ENCODE assay signal across 12 cellular contexts in genomic region chr1:1538989-1539309, GRCh38. TPM values are rescaled to one million over a fixed set of nuclear protein-coding genes. Genes with fewer than 3 reads are reported as not detected.
A peak's percentile ranks its signal among the peaks of the same experiment; 100 is the strongest.
DNase-seq lines count a peak whose midpoint lies in the region; ATAC-seq and TF ChIP-seq lines count a peak whose summit lies in the region.
"Had no signal": no experiment of that assay in that cellular context is flagged by ENCODE, and none has a peak within 500 bp of the region (broad histone marks: within the 10 kb centered on the region; RNA-seq: fewer than 3 reads in every experiment).

No MANE protein-coding gene starts in this region.

- no peaks in the 10 kb centered on the region for H3K9me3 Mint-ChIP-seq in neural crest cell

- peaks cover 7% of the 10 kb centered on the region for H3K36me3 Mint-ChIP-seq in neural crest cell (ENCODE audit: low read depth)

- ATAC-seq in HG03196 (IDR thresholded peaks at IDR 0.05; ENCODE audit: unreplicated experiment): no peak
- no peak for ATAC-seq in HG02798 (IDR thresholded peaks at IDR 0.05; ENCODE audit: poor library complexity, unreplicated experiment)

- DNase-seq in A673 (ENCODE audit: low spot score) (no peak), esophagus squamous epithelium (lab: John Stamatoyannopoulos, UW) (no peak), neural crest cell (ENCODE audit: low read depth, low spot score) (no peak), NCI-H1436 (lab: John Stamatoyannopoulos, UW) (no peak), Kasumi-1 (lab: John Stamatoyannopoulos, UW) (no peak)
- DNase-seq: NCI-H1105 treated with DMSO at 0.1 percent for 48 hours; stimulated activated CD4-positive, alpha-beta T cell treated with anti-CD3 and anti-CD28 coated beads, Interleukin-2, amount 100 ng/mL, for 48 hours; SW 1271 had no signal

- H3K9ac ChIP-seq in HUES6 (ENCODE audit: low read length): no peak overlapping the region

- H3K27me3 ChIP-seq in A673 (replicated peaks; ENCODE audit: insufficient read depth, low read depth, low read length, poor library complexity) (no peaks in the 10 kb centered on the region), HUES6 (ENCODE audit: control insufficient read depth, insufficient read depth, low read length) (no peaks in the 10 kb centered on the region), esophagus squamous epithelium (peaks cover 0 to 12% (median 0%) of the 10 kb centered on the region in 4 donors)

- H3K4me3 Mint-ChIP-seq in neural crest cell: peak overlapping the region; percentile 77

- H3K36me3 ChIP-seq in A673 (ENCODE audit: insufficient read depth, low read length, poor library complexity, severe bottlenecking) (peaks cover 21% of the 10 kb centered on the region), HUES6 (ENCODE audit: control insufficient read depth, insufficient read depth, low read length) (peaks cover 37% of the 10 kb centered on the region), esophagus squamous epithelium (peaks cover 8 to 47% (median 13%) of the 10 kb centered on the region in 3 donors)

- CTCF ChIA-PET in A673 (lab: Charles Lee): no interaction called here

- H3K4me1 ChIP-seq in A673 (ENCODE audit: insufficient read depth, low read length, poor library complexity, severe bottlenecking): no peaks in the 10 kb centered on the region
- peaks cover 4% of the 10 kb centered on the region; the same call in 1 of the 2 replicates for H3K4me1 ChIP-seq in HUES6 (ENCODE audit: control insufficient read depth, insufficient read depth, low read length)
- peaks cover 14 to 46% (median 17%) of the 10 kb centered on the region in 3 donors for H3K4me1 ChIP-seq in esophagus squamous epithelium

- POLR2A ChIA-PET in A673 (lab: Charles Lee; ENCODE audit: low non-redundant PET): interaction anchor here (0.6 kb wide), 1 partner anchor 143 kb away, joined by 3 read pairs; no protein-coding TSS in a partner anchor

- intact Hi-C loops in A673 (cut with micrococcal nuclease; ENCODE audit: unreplicated experiment) (no loop called here), esophagus squamous epithelium (cut with DNase I) (no loop called here)

- TF ChIP-seq CTCF in A673 (conservative IDR thresholded peaks at IDR 0.05; ENCODE audit: low read depth, low read length) (no peak), esophagus squamous epithelium (IDR thresholded peaks at IDR 0.05) (no peak), neural crest cell (conservative IDR thresholded peaks at IDR 0.05) (no peak)

- WGBS in esophagus squamous epithelium, 2 donors: 90 to 94% methylated on average over 10 to 14 of the region's 18 CpGs

- H3K9me3 ChIP-seq in A673 (ENCODE audit: low read depth, low read length, poor library complexity, severe bottlenecking) (no peaks in the 10 kb centered on the region), HUES6 (ENCODE audit: control insufficient read depth, insufficient read depth, low read depth, low read length) (no peaks in the 10 kb centered on the region), esophagus squamous epithelium (no peaks in the 10 kb centered on the region)

- peaks cover 8% of the 10 kb centered on the region for H3K27me3 Mint-ChIP-seq in neural crest cell (ENCODE audit: low read depth)

- H3K4me3 ChIP-seq in A673 (ENCODE audit: low read depth, low read length, poor library complexity, severe bottlenecking): peak overlapping the region; percentile 59
- H3K4me3 ChIP-seq in HUES6 (ENCODE audit: low read depth, low read length): peak overlapping the region; percentile 80
- peak overlapping the region in 3 of 4 donors; percentile 49 to 74 (median 63) for H3K4me3 ChIP-seq in esophagus squamous epithelium

- H3K4me1 Mint-ChIP-seq in neural crest cell: peaks cover 11% of the 10 kb centered on the region
- H3K4me1 Mint-ChIP-seq: CD14-positive monocyte had no signal

- TF ChIP-seq POLR2A in esophagus squamous epithelium (IDR thresholded peaks at IDR 0.05): no peak

- BruUV-seq in A673 (replicated peaks; lab: Mats Ljungman, UMichigan): no TSS peak

- H3K27ac Mint-ChIP-seq in neural crest cell (ENCODE audit: unreplicated experiment): no peak overlapping the region
- H3K27ac Mint-ChIP-seq: CD14-positive monocyte had no signal

- H3K27ac ChIP-seq in A673 (ENCODE audit: low read depth, low read length, poor library complexity, severe bottlenecking): peak overlapping the region; percentile 57
- H3K27ac ChIP-seq in HUES6 (ENCODE audit: low read depth, low read length): no peak overlapping the region
- H3K27ac ChIP-seq in esophagus squamous epithelium: peak overlapping the region in 2 of 4 donors; percentile 79 to 80

RNA-seq across cellular contexts. Expression of gene TMEM240, which starts 1.5 kb away (rescaled TPM):
- total RNA-seq in A673 (2021): 6.8 and 9.1 TPM in 2 replicates
- total RNA-seq in esophagus squamous epithelium: 1 to 10 TPM in 1 of 4 donors, not detected in 3; 2.7 TPM
- total RNA-seq in neural crest cell: 13.4 and 16.9 TPM in 2 replicates

RNA-seq across cellular contexts. Expression of gene ATAD3A, which starts 27.0 kb away (rescaled TPM):
- total RNA-seq in A673 (2021) (83.1 and 92.7 TPM in 2 replicates), esophagus squamous epithelium (10 to 100 TPM; 27.0 to 53.8 (median 32.6) TPM), neural crest cell (54.4 and 58.0 TPM in 2 replicates)

RNA-seq across cellular contexts. Expression of gene SSU72, which starts 35.7 kb away (rescaled TPM):
- total RNA-seq in A673 (2021) (182 and 193 TPM in 2 replicates), esophagus squamous epithelium (100 to 1,000 TPM in 3 of 4 donors, 10 to 100 TPM in 1; 98.4 to 125 (median 124) TPM), neural crest cell (132 and 134 TPM in 2 replicates)
